Comparison of ENCODE assay signal across 8 cellular contexts in genomic region chr9:112249277-112249676, GRCh38.
A peak's percentile ranks its signal among the peaks of the same experiment; 100 is the strongest.
DNase-seq lines count a peak whose midpoint lies in the region; ATAC-seq, FAIRE-seq and TF ChIP-seq lines count a peak whose summit lies in the region.

No MANE protein-coding gene starts in this region.

- no peak for TF ChIP-seq CTCF in neutrophil (IDR thresholded peaks at IDR 0.05)

- in situ Hi-C loops in G401 (cut with HindIII; ENCODE audit: low sequenced_read_pairs): no loop called here

- no peak overlapping the region for H3K4me3 ChIP-seq in neutrophil (ENCODE audit: low read depth in 1 of 2, low read length in 1 of 2)

- H3K27ac ChIP-seq in neutrophil: peak overlapping the region; percentile 48

- peak; percentile 85 for FAIRE-seq in GM19239 (lab: Jason Lieb, UNC)

- no peaks in the 10 kb centered on the region for H3K27me3 ChIP-seq in neutrophil

- peak; percentile 88 for ATAC-seq in HG02870 (IDR thresholded peaks at IDR 0.05; ENCODE audit: unreplicated experiment)
- ATAC-seq in SK-N-SH treated with all-trans-retinoic acid at 6 μM for 48 hours: peak; percentile 70

- DNase-seq in GM19239 (ENCODE audit: insufficient read length, low spot score): peak; percentile 5
- no peak for DNase-seq in G401 (ENCODE audit: low spot score)
- no peak for DNase-seq in GM03348 (ENCODE audit: low spot score)
- no peak for DNase-seq in H4 (ENCODE audit: low spot score)
- DNase-seq in T-helper 9 cell: no peak

- H3K4me1 ChIP-seq in neutrophil (ENCODE audit: control insufficient read depth in 1 of 2, insufficient read depth in 1 of 2, low read depth in 1 of 2, low read length in 1 of 2): peaks cover 15 to 18% of the 10 kb centered on the region in 2 experiments

- H3K36me3 ChIP-seq in neutrophil: peaks cover 47% of the 10 kb centered on the region

- H3K9me3 ChIP-seq in neutrophil: no peaks in the 10 kb centered on the region

TF ChIP-seq in SK-N-SH treated with all-trans-retinoic acid at 6 μM for 48 hours, 23 proteins besides CTCF, POLR2A, EP300 and RAD21:
- TF ChIP-seq ISL1 (CRISPR knock-in tag; IDR thresholded peaks at IDR 0.05): peak; percentile 26; the same call in 1 of the 2 replicates
- no peak for TF ChIP-seq CSRNP3 (CRISPR knock-in tag; IDR thresholded peaks at IDR 0.05)
